ENCODE assay signal across 8 cellular contexts in the genomic region with DNA sequence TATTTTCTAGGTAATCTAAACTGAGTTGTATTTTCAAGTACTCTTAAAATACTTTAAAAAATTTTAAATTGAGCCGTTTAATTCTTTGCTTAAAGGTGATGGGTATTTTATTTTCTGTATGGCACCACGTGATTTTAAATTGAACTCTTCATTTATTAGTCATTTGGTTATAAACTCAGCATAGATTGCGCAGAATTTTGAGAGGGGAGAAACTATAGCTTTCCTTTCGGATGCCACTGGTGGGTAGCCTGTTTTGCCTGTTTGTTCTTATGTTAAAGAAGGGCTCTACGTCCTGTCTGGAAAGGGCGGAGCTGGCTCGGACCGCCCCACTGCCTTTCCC. TPM values are rescaled to one million over a fixed set of nuclear protein-coding genes. Genes with fewer than 3 reads are reported as not detected.
DNase-seq lines count a peak whose midpoint lies in the region; FAIRE-seq and TF ChIP-seq lines count a peak whose summit lies in the region.

No MANE protein-coding gene starts in this region.

- H3K27ac Mint-ChIP-seq in T-helper 1 cell treated with Interleukin-12 subunit alpha and Interleukin-12 subunit beta and Interleukin-4 antibody, amounts not matched to agents 30 μg/mL and 1 μg/mL, for 36 hours: peak overlapping the region; percentile 51
- H3K27ac Mint-ChIP-seq in activated naive CD8-positive, alpha-beta T cell: peak overlapping the region; percentile 70

- DNase-seq in T-helper 1 cell: no peak
- DNase-seq in substantia nigra (lab: John Stamatoyannopoulos, UW): no peak
- DNase-seq in inferior parietal cortex (ENCODE audit: extremely low spot score): no peak
- no peak for DNase-seq in SHP77 (lab: John Stamatoyannopoulos, UW)
- DNase-seq in GM12892 (ENCODE audit: insufficient read length): no peak

- no peaks in the 10 kb centered on the region for H3K9me3 Mint-ChIP-seq in T-helper 1 cell treated with Interleukin-12 subunit alpha and Interleukin-12 subunit beta and Interleukin-4 antibody, amounts not matched to agents 30 μg/mL and 1 μg/mL, for 36 hours
- H3K9me3 Mint-ChIP-seq in activated naive CD8-positive, alpha-beta T cell (ENCODE audit: low read depth): no peaks in the 10 kb centered on the region

- H3K4me3 ChIP-seq in iPS-20b (ENCODE audit: low read length): peak overlapping the region; percentile 65

- H3K27me3 Mint-ChIP-seq in T-helper 1 cell treated with Interleukin-12 subunit alpha and Interleukin-12 subunit beta and Interleukin-4 antibody, amounts not matched to agents 30 μg/mL and 1 μg/mL, for 36 hours (ENCODE audit: low read depth): no peaks in the 10 kb centered on the region
- H3K27me3 Mint-ChIP-seq in activated naive CD8-positive, alpha-beta T cell: no peaks in the 10 kb centered on the region

- no peak for FAIRE-seq in GM12892 (lab: Jason Lieb, UNC)

- peak overlapping the region; percentile 64; the same call in 1 of the 2 replicates for H3K9ac ChIP-seq in iPS-20b (ENCODE audit: low read depth, low read length)

- H3K27ac ChIP-seq in iPS-20b (ENCODE audit: low read length) (no peak overlapping the region), substantia nigra (ENCODE audit: low read depth, low read length, poor library complexity, severe bottlenecking) (peak overlapping the region; percentile 59)

- peak overlapping the region; percentile 87 for H3K4me3 Mint-ChIP-seq in T-helper 1 cell treated with Interleukin-12 subunit alpha and Interleukin-12 subunit beta and Interleukin-4 antibody, amounts not matched to agents 30 μg/mL and 1 μg/mL, for 36 hours
- peak overlapping the region; percentile 96 for H3K4me3 Mint-ChIP-seq in activated naive CD8-positive, alpha-beta T cell

- no peak for TF ChIP-seq POLR2A in GM12892 (IDR thresholded peaks at IDR 0.05; ENCODE audit: low read depth, low read length)

- peaks cover 54% of the 10 kb centered on the region for H3K36me3 ChIP-seq in iPS-20b (ENCODE audit: insufficient read depth, low read depth, low read length)

- H3K4me1 Mint-ChIP-seq in T-helper 1 cell treated with Interleukin-12 subunit alpha and Interleukin-12 subunit beta and Interleukin-4 antibody, amounts not matched to agents 30 μg/mL and 1 μg/mL, for 36 hours (ENCODE audit: low read depth): peaks cover 22% of the 10 kb centered on the region
- peaks cover 25% of the 10 kb centered on the region for H3K4me1 Mint-ChIP-seq in activated naive CD8-positive, alpha-beta T cell (ENCODE audit: low read depth)

- H3K9me3 ChIP-seq in iPS-20b (ENCODE audit: insufficient read depth, low read depth, low read length): no peaks in the 10 kb centered on the region

- peaks cover 6% of the 10 kb centered on the region for H3K4me1 ChIP-seq in iPS-20b (ENCODE audit: insufficient read depth, low read length)

- peaks cover 29% of the 10 kb centered on the region for H3K36me3 Mint-ChIP-seq in T-helper 1 cell treated with Interleukin-12 subunit alpha and Interleukin-12 subunit beta and Interleukin-4 antibody, amounts not matched to agents 30 μg/mL and 1 μg/mL, for 36 hours (ENCODE audit: low read depth)
- peaks cover 5% of the 10 kb centered on the region for H3K36me3 Mint-ChIP-seq in activated naive CD8-positive, alpha-beta T cell

- H3K27me3 ChIP-seq in iPS-20b (ENCODE audit: insufficient read depth, low read length): no peaks in the 10 kb centered on the region

RNA-seq across cellular contexts. Expression of gene STYX, which starts 0.4 kb away (rescaled TPM):
- 12.0 TPM for polyA plus RNA-seq in GM12892 (2012; ENCODE audit: missing spikeins)

RNA-seq across cellular contexts. Expression of gene PSMC6, which starts 22.6 kb away (rescaled TPM):
- 86.3 TPM for polyA plus RNA-seq in GM12892 (2012; ENCODE audit: missing spikeins)

RNA-seq across cellular contexts. Expression of gene ERO1A, which starts 34.2 kb away (rescaled TPM):
- 61.2 TPM for polyA plus RNA-seq in GM12892 (2012; ENCODE audit: missing spikeins)
